In the genomic region with DNA sequence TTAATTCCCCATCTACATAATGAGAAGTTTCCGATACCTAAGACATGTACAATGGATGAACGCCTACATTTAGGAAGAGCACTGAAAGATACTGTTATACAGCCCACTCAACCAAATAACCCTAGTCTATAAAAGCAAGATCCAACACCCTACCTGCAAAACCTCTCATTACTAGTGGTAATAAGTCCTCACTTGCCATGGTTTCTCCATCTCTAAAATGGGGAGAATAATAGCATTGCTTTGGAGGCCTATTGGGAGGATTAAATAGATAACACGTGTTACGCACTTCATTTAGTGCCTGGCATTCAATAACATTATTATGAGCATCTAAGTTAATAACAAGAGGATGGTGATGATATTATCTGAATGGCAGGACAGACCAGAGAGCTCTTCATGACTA, we compare ENCODE assay signal across 23 cellular contexts. TPM values are rescaled to one million over a fixed set of nuclear protein-coding genes. Genes with fewer than 3 reads are reported as not detected.
DNase-seq lines count a peak whose midpoint lies in the region; ATAC-seq and TF ChIP-seq lines count a peak whose summit lies in the region.
"Had no signal": no experiment of that assay in that cellular context is flagged by ENCODE, and none has a peak within 500 bp of the region (broad histone marks: within the 10 kb centered on the region; RNA-seq: fewer than 3 reads in every experiment).

No MANE protein-coding gene starts in this region.

- no peak for ATAC-seq in HG03097 (IDR thresholded peaks at IDR 0.05; ENCODE audit: low FRiP score, unreplicated experiment)
- ATAC-seq: activated CD8-positive, alpha-beta memory T cell treated with anti-CD3 and anti-CD28 coated beads, Interleukin-2, amount 10 ng/mL, durations not matched to agents 7 days and 5 days; stimulated activated naive B cell treated with anti-CD40 and anti-IgM and Interleukin-4, amounts not matched to agents 10 μg/mL and 1 μg/mL and 100 μg/mL, for 72 hours had no signal

- H3K27ac ChIP-seq in SJSA1 = 0 out of 2 replicates have a peak overlapping the region, but pooled peaks have one; percentile 10
- H3K27ac ChIP-seq in epithelial cell of prostate = peak overlapping the region; percentile 70
- H3K27ac ChIP-seq: C4-2B, testis, uterus had no signal

- DNase-seq in Caco-2 (no peak), SJSA1 (ENCODE audit: low read depth in 1 of 2, low spot score in 2 of 2) (no peak), epithelial cell of prostate (ENCODE audit: low read depth, low spot score) (no peak), neural crest cell (ENCODE audit: low read depth, low spot score) (no peak), Kasumi-1 (lab: John Stamatoyannopoulos, UW) (no peak), medulla oblongata (ENCODE audit: extremely low spot score) (no peak), head of caudate nucleus (no peak)
- DNase-seq: activated CD4-positive, alpha-beta T cell treated with anti-CD3 and anti-CD28 coated beads, Interleukin-2, amount 10 ng/mL, durations not matched to agents 7 days and 5 days; activated CD8-positive, alpha-beta memory T cell treated with anti-CD3 and anti-CD28 coated beads, Interleukin-2, amount 10 ng/mL, durations not matched to agents 7 days and 5 days; activated naive CD4-positive, alpha-beta T cell treated with anti-CD3 and anti-CD28 coated beads for 36 hours; amygdala; caudate nucleus; KBM-7; NCI-H146; NCI-H2171; stimulated activated CD4-positive, alpha-beta T cell treated with anti-CD3 and anti-CD28 coated beads, Interleukin-4, amount 100 ng/mL, for 24 hours; stimulated activated naive B cell treated with anti-CD40 and anti-IgM and Interleukin-4, amounts not matched to agents 10 μg/mL and 1 μg/mL and 100 μg/mL, for 72 hours; T-helper 2 cell; testis; uterus had no signal

- H3K9me3 Mint-ChIP-seq in Caco-2 (ENCODE audit: unreplicated experiment) = peaks cover 10% of the 10 kb centered on the region
- no peaks in the 10 kb centered on the region for H3K9me3 Mint-ChIP-seq in neural crest cell
- H3K9me3 Mint-ChIP-seq: activated CD4-positive, alpha-beta T cell treated with anti-CD3 and anti-CD28 coated beads, Interleukin-2, amount 10 ng/mL, durations not matched to agents 7 days and 5 days; dendritic cell treated with granulocyte-macrophage colony-stimulating factor and Interleukin-4, amounts not matched to agents 40 ng/mL and 50 ng/mL, for 4 days had no signal

- H3K27ac Mint-ChIP-seq in Caco-2 (ENCODE audit: unreplicated experiment) (peak overlapping the region; percentile 55), neural crest cell (ENCODE audit: unreplicated experiment) (peak overlapping the region; percentile 5)
- H3K27ac Mint-ChIP-seq: activated CD4-positive, alpha-beta T cell treated with anti-CD3 and anti-CD28 coated beads, Interleukin-2, amount 10 ng/mL, durations not matched to agents 7 days and 5 days; activated CD8-positive, alpha-beta memory T cell treated with anti-CD3 and anti-CD28 coated beads, Interleukin-2, amount 10 ng/mL, durations not matched to agents 7 days and 5 days; activated naive CD4-positive, alpha-beta T cell treated with anti-CD3 and anti-CD28 coated beads for 36 hours; dendritic cell treated with granulocyte-macrophage colony-stimulating factor and Interleukin-4, amounts not matched to agents 40 ng/mL and 50 ng/mL, for 4 days; stimulated activated naive B cell treated with anti-CD40 and anti-IgM and Interleukin-4, amounts not matched to agents 10 μg/mL and 1 μg/mL and 100 μg/mL, for 72 hours had no signal

- intact Hi-C loops in Caco-2 (cut with micrococcal nuclease; ENCODE audit: unreplicated experiment) = no loop called here
- intact Hi-C loops in head of caudate nucleus (cut with DNase I) = no loop called here

- no peaks in the 10 kb centered on the region for H3K9me3 ChIP-seq in Caco-2
- no peaks in the 10 kb centered on the region for H3K9me3 ChIP-seq in SJSA1 (replicated peaks)
- H3K9me3 ChIP-seq: testis, uterus had no signal

- H3K27me3 Mint-ChIP-seq in Caco-2 (ENCODE audit: insufficient read depth, unreplicated experiment) (no peaks in the 10 kb centered on the region), neural crest cell (ENCODE audit: low read depth) (no peaks in the 10 kb centered on the region)
- H3K27me3 Mint-ChIP-seq: activated CD4-positive, alpha-beta T cell treated with anti-CD3 and anti-CD28 coated beads, Interleukin-2, amount 10 ng/mL, durations not matched to agents 7 days and 5 days; activated CD8-positive, alpha-beta memory T cell treated with anti-CD3 and anti-CD28 coated beads, Interleukin-2, amount 10 ng/mL, durations not matched to agents 7 days and 5 days; dendritic cell treated with granulocyte-macrophage colony-stimulating factor and Interleukin-4, amounts not matched to agents 40 ng/mL and 50 ng/mL, for 4 days; stimulated activated naive B cell treated with anti-CD40 and anti-IgM and Interleukin-4, amounts not matched to agents 10 μg/mL and 1 μg/mL and 100 μg/mL, for 72 hours had no signal

- BruUV-seq in Caco-2 (replicated peaks; lab: Mats Ljungman, UMichigan) = no TSS peak

- TF ChIP-seq CTCF in Caco-2 (IDR thresholded peaks at IDR 0.05; ENCODE audit: insufficient read depth in 1 of 2, low read depth in 1 of 2, low read length in 1 of 2, severe bottlenecking in 1 of 2, unreplicated experiment in 1 of 2) (no peak), neural crest cell (conservative IDR thresholded peaks at IDR 0.05) (no peak)

- H3K4me3 Mint-ChIP-seq in Caco-2 (ENCODE audit: unreplicated experiment) = peak overlapping the region; percentile 27
- H3K4me3 Mint-ChIP-seq in neural crest cell = no peak overlapping the region
- H3K4me3 Mint-ChIP-seq: activated CD4-positive, alpha-beta T cell treated with anti-CD3 and anti-CD28 coated beads, Interleukin-2, amount 10 ng/mL, durations not matched to agents 7 days and 5 days; activated CD8-positive, alpha-beta memory T cell treated with anti-CD3 and anti-CD28 coated beads, Interleukin-2, amount 10 ng/mL, durations not matched to agents 7 days and 5 days; activated naive CD4-positive, alpha-beta T cell treated with anti-CD3 and anti-CD28 coated beads for 36 hours; dendritic cell treated with granulocyte-macrophage colony-stimulating factor and Interleukin-4, amounts not matched to agents 40 ng/mL and 50 ng/mL, for 4 days; stimulated activated naive B cell treated with anti-CD40 and anti-IgM and Interleukin-4, amounts not matched to agents 10 μg/mL and 1 μg/mL and 100 μg/mL, for 72 hours had no signal

- H3K36me3 Mint-ChIP-seq in Caco-2 (ENCODE audit: insufficient read depth, unreplicated experiment) = peaks cover 6% of the 10 kb centered on the region
- H3K36me3 Mint-ChIP-seq in neural crest cell (ENCODE audit: low read depth) = no peaks in the 10 kb centered on the region
- H3K36me3 Mint-ChIP-seq: activated CD8-positive, alpha-beta memory T cell treated with anti-CD3 and anti-CD28 coated beads, Interleukin-2, amount 10 ng/mL, durations not matched to agents 7 days and 5 days; stimulated activated naive B cell treated with anti-CD40 and anti-IgM and Interleukin-4, amounts not matched to agents 10 μg/mL and 1 μg/mL and 100 μg/mL, for 72 hours had no signal

- H3K4me3 ChIP-seq in Caco-2 (ENCODE audit: low read depth, low read length) (no peak overlapping the region), SJSA1 (no peak overlapping the region)
- H3K4me3 ChIP-seq: testis, uterus had no signal

- H3K4me1 Mint-ChIP-seq in Caco-2 (ENCODE audit: low read depth, unreplicated experiment) (peaks cover 43% of the 10 kb centered on the region), neural crest cell (peaks cover 60% of the 10 kb centered on the region)
- H3K4me1 Mint-ChIP-seq: activated CD4-positive, alpha-beta T cell treated with anti-CD3 and anti-CD28 coated beads, Interleukin-2, amount 10 ng/mL, durations not matched to agents 7 days and 5 days; activated CD8-positive, alpha-beta memory T cell treated with anti-CD3 and anti-CD28 coated beads, Interleukin-2, amount 10 ng/mL, durations not matched to agents 7 days and 5 days; stimulated activated naive B cell treated with anti-CD40 and anti-IgM and Interleukin-4, amounts not matched to agents 10 μg/mL and 1 μg/mL and 100 μg/mL, for 72 hours had no signal

- H3K27me3 ChIP-seq in Caco-2 (replicated peaks; ENCODE audit: control insufficient read depth, insufficient read depth, low read length) (no peaks in the 10 kb centered on the region), SJSA1 (replicated peaks) (no peaks in the 10 kb centered on the region)
- H3K27me3 ChIP-seq: testis, uterus had no signal

- H3K4me1 ChIP-seq in Caco-2 (peaks cover 34% of the 10 kb centered on the region), SJSA1 (replicated peaks) (peaks cover 19% of the 10 kb centered on the region)
- H3K4me1 ChIP-seq: testis, uterus had no signal

- POLR2A ChIA-PET in Caco-2 (lab: Charles Lee) = interaction anchor here (0.8 kb wide), 1 partner anchor 17 kb away, joined by 4 read pairs; a partner anchor contains a TSS

- H3K36me3 ChIP-seq in Caco-2 (ENCODE audit: control insufficient read depth, insufficient read depth, low read length) (no peaks in the 10 kb centered on the region), SJSA1 (no peaks in the 10 kb centered on the region)
- H3K36me3 ChIP-seq: uterus had no signal

- CTCF ChIA-PET in Caco-2 (lab: Charles Lee) = interaction anchor here (0.6 to 0.9 kb wide), 2 partner anchors 9 to 60 kb away, joined by 3 read pairs; no protein-coding TSS in a partner anchor

RNA-seq across cellular contexts. Expression of a gene that starts 16.9 kb away (rescaled TPM):
- total RNA-seq in Caco-2 (2022) (34.7 and 37.1 TPM in 2 replicates), neural crest cell (45.3 and 51.5 TPM in 2 replicates)
- total RNA-seq in SJSA1 (2014; rRNA removed; shearing (Covaris generic)) = 16.5 and 21.3 TPM in 2 replicates

RNA-seq across cellular contexts. Expression of a gene that starts 50.9 kb away (rescaled TPM):
- 35.9 and 39.8 TPM in 2 replicates for total RNA-seq in Caco-2 (2022)
- 116 and 130 TPM in 2 replicates for total RNA-seq in SJSA1 (2014; rRNA removed; shearing (Covaris generic))
- total RNA-seq in neural crest cell = 33.2 and 34.0 TPM in 2 replicates
